Comparison of ENCODE assay signal across 29 cellular contexts in genomic region chr4:140302151-140302859, GRCh38.
DNase-seq lines count a peak whose midpoint lies in the region; ATAC-seq, FAIRE-seq and TF ChIP-seq lines count a peak whose summit lies in the region.
"Had no signal": no experiment of that assay in that cellular context is flagged by ENCODE, and none has a peak within 500 bp of the region (broad histone marks: within the 10 kb centered on the region; RNA-seq: fewer than 3 reads in every experiment).

No MANE protein-coding gene starts in this region.

- H3K27ac ChIP-seq in K562 (ENCODE audit: extremely low read depth, low read depth, low read length) (no peak overlapping the region), vagina (no peak overlapping the region), heart left ventricle (no peak overlapping the region)
- H3K27ac ChIP-seq: C4-2B, Peyer's patch, SJSA1 had no signal

- no peak for FAIRE-seq in K562 (lab: Jason Lieb, UNC)
- FAIRE-seq: GM18507, GM19239, H1 had no signal

- H3K4me2 ChIP-seq in K562 (ENCODE audit: insufficient read depth, low read length) = no peak overlapping the region

- in situ Hi-C loops in K562 (cut with MboI) = no loop called here

- under 1% methylated on average over 7 of the region's 7 CpGs for WGBS in K562 (ENCODE audit: insufficient coverage, low coverage, missing lambda C conversion rate)
- WGBS in heart left ventricle, 4 donors = 64 to 75% (median 70%) methylated on average over 7 of the region's 7 CpGs

- intact Hi-C loops in K562 (cut with micrococcal nuclease) (no loop called here), vagina (cut with DNase I) (no loop called here), heart left ventricle (cut with DNase I) (no loop called here)

- no peak overlapping the region for H2AFZ ChIP-seq in K562 (ENCODE audit: low read depth, low read length)

- TF ChIP-seq CTCF in K562 (IDR thresholded peaks at IDR 0.05 in 2 of 3, conservative IDR thresholded peaks at IDR 0.05 in 1 of 3; ENCODE audit: insufficient read depth in 2 of 3, low read depth in 1 of 3, low read length in 3 of 3) (no peak), vagina (IDR thresholded peaks at IDR 0.05) (no peak), heart left ventricle (IDR thresholded peaks at IDR 0.05) (no peak)

- H3K9ac ChIP-seq in K562 (ENCODE audit: insufficient read depth in 1 of 2, low read depth in 2 of 2, low read length in 2 of 2) = no peak overlapping the region

- no peaks in the 10 kb centered on the region for H3K27me3 ChIP-seq in K562 (ENCODE audit: control insufficient read depth in 2 of 2, insufficient read depth in 2 of 2, low read length in 2 of 2)
- no peaks in the 10 kb centered on the region for H3K27me3 ChIP-seq in vagina
- H3K27me3 ChIP-seq in heart left ventricle = peaks cover 0 to 1% (median 0%) of the 10 kb centered on the region in 9 donors
- H3K27me3 ChIP-seq: Peyer's patch, SJSA1 had no signal

- TF ChIP-seq RAD21 in K562 (CRISPR knock-in tag; conservative IDR thresholded peaks at IDR 0.05 in 1 of 2, IDR thresholded peaks at IDR 0.05 in 1 of 2) = no peak

- TF ChIP-seq POLR2A in K562 (conservative IDR thresholded peaks at IDR 0.05) = no peak
- no peak for TF ChIP-seq POLR2A in vagina (IDR thresholded peaks at IDR 0.05)
- TF ChIP-seq POLR2A in heart left ventricle (IDR thresholded peaks at IDR 0.05) = no peak

- no peaks in the 10 kb centered on the region for H3K9me1 ChIP-seq in K562 (ENCODE audit: control insufficient read depth, insufficient read depth, low read length)

- H3K36me3 ChIP-seq in K562 (ENCODE audit: control insufficient read depth, insufficient read depth, low read length) = no peaks in the 10 kb centered on the region
- no peaks in the 10 kb centered on the region for H3K36me3 ChIP-seq in vagina
- no peaks in the 10 kb centered on the region for H3K36me3 ChIP-seq in heart left ventricle
- H3K36me3 ChIP-seq: Peyer's patch, SJSA1 had no signal

- no peaks in the 10 kb centered on the region for H4K20me1 ChIP-seq in K562 (replicated peaks; ENCODE audit: control insufficient read depth, insufficient read depth, low read length)

- H3K4me3 ChIP-seq in K562 (no peak overlapping the region), vagina (no peak overlapping the region), heart left ventricle (no peak overlapping the region)
- H3K4me3 ChIP-seq: Peyer's patch, SJSA1 had no signal

- no peaks in the 10 kb centered on the region for H3K79me2 ChIP-seq in K562 (ENCODE audit: control insufficient read depth, insufficient read depth, low read length)

- POLR2A ChIA-PET in K562 (lab: Yijun Ruan, JAX) = no interaction called here
- POLR2A ChIA-PET in HEK293T (lab: Yijun Ruan, JAX) = interaction anchor here (0.7 kb wide), 1 partner anchor 513 kb away, joined by 3 read pairs; no protein-coding TSS in a partner anchor

- H3K4me1 ChIP-seq in K562 (replicated peaks in 1 of 2; ENCODE audit: control insufficient read depth in 2 of 2, insufficient read depth in 2 of 2, low read length in 2 of 2) (no peaks in the 10 kb centered on the region), vagina (peaks cover 5% of the 10 kb centered on the region), heart left ventricle (no peaks in the 10 kb centered on the region)
- H3K4me1 ChIP-seq: Peyer's patch had no signal

- ATAC-seq in K562 (no peak), heart left ventricle (no peak)
- ATAC-seq: HCT116, Right ventricle myocardium inferior had no signal

- CTCF ChIA-PET in K562 (lab: Yijun Ruan, JAX; ENCODE audit: low intra/inter-chr PET ratio) = no interaction called here
- CTCF ChIA-PET in HEK293T (lab: Yijun Ruan, JAX) = interaction anchor here (0.7 kb wide), 1 partner anchor 24 kb away, joined by 3 read pairs; no protein-coding TSS in a partner anchor

- BruUV-seq in K562 (replicated peaks; lab: Mats Ljungman, UMichigan) = no TSS peak

- peak; percentile 62 for DNase-seq in Ammon's horn (ENCODE audit: low spot score)
- no peak for DNase-seq in K562 (ENCODE audit: extremely low read depth in 1 of 4, low spot score in 3 of 4)
- DNase-seq in globus pallidus (ENCODE audit: low spot score) = peak; percentile 83
- peak; percentile 67 for DNase-seq in putamen (ENCODE audit: low spot score)
- DNase-seq in HEK293T (ENCODE audit: extremely low spot score) = no peak
- no peak for DNase-seq in vagina (ENCODE audit: extremely low spot score in 2 of 2)
- no peak for DNase-seq in HuH-7 (ENCODE audit: low spot score)
- DNase-seq in heart left ventricle = no peak
- DNase-seq: 8988T; AML-193; CD8-positive, alpha-beta memory T cell; DMS53; GDM1; KG1; NCI-H1092; NCI-H1436; NCI-H187 treated with DMSO at 0.1 percent for 48 hours; NCI-H2107; NCI-H226; NCI-H510A treated with DMSO at 0.1 percent for 48 hours; NCI-H82; Peyer's patch had no signal

- H3K9me3 ChIP-seq in K562 (replicated peaks; ENCODE audit: control insufficient read depth, insufficient read depth, low read depth, low read length) (no peaks in the 10 kb centered on the region), vagina (no peaks in the 10 kb centered on the region), heart left ventricle (no peaks in the 10 kb centered on the region)
- H3K9me3 ChIP-seq: Peyer's patch, SJSA1 had no signal

- no peak for TF ChIP-seq EP300 in K562 (IDR thresholded peaks at IDR 0.05; ENCODE audit: low read length)

TF ChIP-seq in K562, 482 proteins besides CTCF, POLR2A, EP300 and RAD21:
- TF ChIP-seq ZNF175 (CRISPR knock-in tag; IDR thresholded peaks at IDR 0.05; ENCODE audit: low read depth) = no peak
- peak; percentile 86 for TF ChIP-seq TFE3 (CRISPR knock-in tag; IDR thresholded peaks at IDR 0.05)
TF ChIP-seq in K562: peak in this region for 1.

TF ChIP-seq in HEK293T, 16 proteins besides CTCF, POLR2A, EP300 and RAD21:
- no peak for TF ChIP-seq LEF1 (IDR thresholded peaks at IDR 0.05; ENCODE audit: borderline replicate concordance)
- TF ChIP-seq FOXM1 (IDR thresholded peaks at IDR 0.05; ENCODE audit: borderline replicate concordance) = no peak
- TF ChIP-seq PKNOX1 (IDR thresholded peaks at IDR 0.05) = no peak
- no peak for TF ChIP-seq FOXA1 (IDR thresholded peaks at IDR 0.05)
- TF ChIP-seq ELF4 (IDR thresholded peaks at IDR 0.05) = no peak
- TF ChIP-seq NFRKB (IDR thresholded peaks at IDR 0.05) = no peak
- TF ChIP-seq CTBP1 (IDR thresholded peaks at IDR 0.05; ENCODE audit: borderline replicate concordance) = no peak
- no peak for TF ChIP-seq BHLHE40 (IDR thresholded peaks at IDR 0.05; ENCODE audit: borderline replicate concordance)
- TF ChIP-seq L3MBTL2 (conservative IDR thresholded peaks at IDR 0.05) = no peak

Comparison
In these comparisons a context has a peak if more than half of its experiments do, and no peak if none do; other contexts are left out.
1. DNase-seq: peak in Ammon's horn (single experiment), globus pallidus (single experiment) and putamen (single experiment); none in K562 (0 of 4), HEK293T (single experiment), vagina (0 of 2), HuH-7 (single experiment) and heart left ventricle (0 of 5).